Comparison of ENCODE assay signal across 9 cellular contexts in genomic region chr19:57820599-57820998, GRCh38. TPM values are rescaled to one million over a fixed set of nuclear protein-coding genes. Genes with fewer than 3 reads are reported as not detected.
A peak's percentile ranks its signal among the peaks of the same experiment; 100 is the strongest.
DNase-seq lines count a peak whose midpoint lies in the region; ATAC-seq and TF ChIP-seq lines count a peak whose summit lies in the region.
"Had no signal": no experiment of that assay in that cellular context is flagged by ENCODE, and none has a peak within 500 bp of the region (broad histone marks: within the 10 kb centered on the region; RNA-seq: fewer than 3 reads in every experiment).

No MANE protein-coding gene starts in this region.

- H3K36me3 Mint-ChIP-seq in activated naive CD4-positive, alpha-beta T cell treated with anti-CD3 and anti-CD28 coated beads for 36 hours (ENCODE audit: low read depth): peaks cover 41% of the 10 kb centered on the region

- no peaks in the 10 kb centered on the region for H3K27me3 ChIP-seq in ascending aorta
- no peaks in the 10 kb centered on the region for H3K27me3 ChIP-seq in right lobe of liver
- no peaks in the 10 kb centered on the region for H3K27me3 ChIP-seq in transverse colon

- 46% methylated on average over 5 of the region's 6 CpGs for WGBS in right lobe of liver (ENCODE audit: insufficient coverage, low coverage, low lambda C conversion rate, missing lambda C conversion rate)
- WGBS in transverse colon (ENCODE audit: low coverage in 1 of 2), 2 donors: 70% methylated on average over 6 of the region's 6 CpGs; no CpG with 5 or more reads in 1 of the 2 donors

- H3K4me3 ChIP-seq in ascending aorta (peak overlapping the region; percentile 71 to 72), right lobe of liver (peak overlapping the region; percentile 54 to 76 (median 74)), transverse colon (peak overlapping the region in 3 of 4 donors; percentile 65 to 93 (median 88))

- ATAC-seq in right lobe of liver: no peak
- ATAC-seq in HG03039 (IDR thresholded peaks at IDR 0.05; ENCODE audit: unreplicated experiment): no peak
- ATAC-seq in HG02870 (IDR thresholded peaks at IDR 0.05; ENCODE audit: unreplicated experiment): no peak

- CTCF ChIA-PET in activated naive CD4-positive, alpha-beta T cell treated with anti-CD3 and anti-CD28 coated beads for 36 hours (lab: Charles Lee): interaction anchor here (0.6 to 1.3 kb wide), 3 partner anchors 10 to 87 kb away, joined by 3 to 5 read pairs (median 3); partner anchors contain the start of gene ZNF587B

- no peak for DNase-seq in activated naive CD4-positive, alpha-beta T cell treated with anti-CD3 and anti-CD28 coated beads for 36 hours
- DNase-seq in activated naive CD4-positive, alpha-beta T cell treated with anti-CD3 and anti-CD28 coated beads, Interleukin-2, amount 50 U/mL, for 16 hours: no peak
- DNase-seq in ascending aorta (ENCODE audit: low spot score in 2 of 2) (no peak), right lobe of liver (no peak), transverse colon (no peak), SIG-M5 treated with dmso at 0.1 percent for 504 hours (lab: John Stamatoyannopoulos, UW; ENCODE audit: unreplicated experiment) (no peak)
- DNase-seq: substantia nigra had no signal

- in situ Hi-C loops in transverse colon (cut with MboI; ENCODE audit: low pct_ligation_motif_present in 1 of 4, low pct_unique_long_range_greater_than_20kb in 1 of 4, low sequenced_read_pairs in 3 of 4): no loop called here

- H3K36me3 ChIP-seq in ascending aorta (peaks cover 0 to 20% of the 10 kb centered on the region in 2 donors), right lobe of liver (no peaks in the 10 kb centered on the region), transverse colon (no peaks in the 10 kb centered on the region)

- H3K4me1 ChIP-seq in ascending aorta (peaks cover 0 to 9% of the 10 kb centered on the region in 2 donors), right lobe of liver (peaks cover 0 to 42% (median 4%) of the 10 kb centered on the region in 4 donors), transverse colon (peaks cover 14 to 44% (median 38%) of the 10 kb centered on the region in 4 donors)

- peaks cover 44% of the 10 kb centered on the region for H3K4me1 Mint-ChIP-seq in activated naive CD4-positive, alpha-beta T cell treated with anti-CD3 and anti-CD28 coated beads for 36 hours (ENCODE audit: low read depth)

- TF ChIP-seq EP300 in transverse colon (IDR thresholded peaks at IDR 0.05; ENCODE audit: low read depth): no peak

- peak overlapping the region in 1 of 2 donors; percentile 69 for H3K27ac ChIP-seq in ascending aorta
- peak overlapping the region in 2 of 3 donors; percentile 6 to 66 for H3K27ac ChIP-seq in right lobe of liver
- peak overlapping the region in 3 of 4 donors; percentile 87 to 95 (median 90) for H3K27ac ChIP-seq in transverse colon

- intact Hi-C loops in activated naive CD4-positive, alpha-beta T cell treated with anti-CD3 and anti-CD28 coated beads for 36 hours (cut with micrococcal nuclease): no loop called here
- intact Hi-C loops in ascending aorta (cut with DNase I) (no loop called here), right lobe of liver (cut with DNase I) (loop anchor here in 1 of 2 donors (10.0 kb wide), 1 partner anchor 66 kb away; no protein-coding TSS in a partner anchor), transverse colon (cut with DNase I; ENCODE audit: low total_unique reads) (no loop called here)

- TF ChIP-seq CTCF in ascending aorta (IDR thresholded peaks at IDR 0.05): no peak
- TF ChIP-seq CTCF in right lobe of liver (IDR thresholded peaks at IDR 0.05): no peak
- no peak for TF ChIP-seq CTCF in transverse colon (IDR thresholded peaks at IDR 0.05)

- peaks cover 0 to 12% of the 10 kb centered on the region in 2 donors for H3K9me3 ChIP-seq in ascending aorta
- no peaks in the 10 kb centered on the region for H3K9me3 ChIP-seq in right lobe of liver
- H3K9me3 ChIP-seq in transverse colon: no peaks in the 10 kb centered on the region

- peak overlapping the region; percentile 96 for H3K27ac Mint-ChIP-seq in activated naive CD4-positive, alpha-beta T cell treated with anti-CD3 and anti-CD28 coated beads for 36 hours

- H3K27me3 Mint-ChIP-seq in activated naive CD4-positive, alpha-beta T cell treated with anti-CD3 and anti-CD28 coated beads for 36 hours (ENCODE audit: low read depth): no peaks in the 10 kb centered on the region

- TF ChIP-seq POLR2A in right lobe of liver (IDR thresholded peaks at IDR 0.05) (no peak), transverse colon (IDR thresholded peaks at IDR 0.05) (no peak)

- H3K9me3 Mint-ChIP-seq in activated naive CD4-positive, alpha-beta T cell treated with anti-CD3 and anti-CD28 coated beads for 36 hours: no peaks in the 10 kb centered on the region

- peak overlapping the region; percentile 99 for H3K4me3 Mint-ChIP-seq in activated naive CD4-positive, alpha-beta T cell treated with anti-CD3 and anti-CD28 coated beads for 36 hours

RNA-seq across cellular contexts. Expression of gene ZNF552, which starts 5.9 kb away (rescaled TPM):
- 1 to 10 TPM; 3.9 to 4.4 TPM for total RNA-seq in activated naive CD4-positive, alpha-beta T cell treated with anti-CD3 and anti-CD28 coated beads for 36 hours
- 6.9 TPM for total RNA-seq in ascending aorta
- 1 to 10 TPM; 2.6 to 9.0 (median 4.9) TPM for total RNA-seq in right lobe of liver
- total RNA-seq in transverse colon: 100 to 1,000 TPM in 1 of 4 donors, 10 to 100 TPM in 3; 41.2 to 145 (median 68.8) TPM

RNA-seq across cellular contexts. Expression of gene ZNF587B, which starts 9.5 kb away (rescaled TPM):
- 1 to 10 TPM; 8.7 to 9.2 TPM for total RNA-seq in activated naive CD4-positive, alpha-beta T cell treated with anti-CD3 and anti-CD28 coated beads for 36 hours
- total RNA-seq in ascending aorta (7.8 TPM), right lobe of liver (10 to 100 TPM in 3 of 6 experiments, 1 to 10 TPM in 3; 7.2 to 13.1 (median 10.4) TPM), transverse colon (10 to 100 TPM; 16.1 to 34.4 (median 22.0) TPM)

RNA-seq across cellular contexts. Expression of gene ZNF587, which starts 29.1 kb away (rescaled TPM):
- total RNA-seq in activated naive CD4-positive, alpha-beta T cell treated with anti-CD3 and anti-CD28 coated beads for 36 hours: 10 to 100 TPM; 17.5 to 20.2 TPM
- total RNA-seq in ascending aorta (12.9 TPM), right lobe of liver (10 to 100 TPM in 5 of 6 experiments, 1 to 10 TPM in 1; 5.2 to 20.2 (median 12.6) TPM), transverse colon (10 to 100 TPM; 22.4 to 61.0 (median 44.8) TPM)

RNA-seq across cellular contexts. Expression of gene ZNF586, which starts 51.1 kb away (rescaled TPM):
- 10 to 100 TPM; 14.5 to 14.9 TPM for total RNA-seq in activated naive CD4-positive, alpha-beta T cell treated with anti-CD3 and anti-CD28 coated beads for 36 hours
- total RNA-seq in ascending aorta: 1.4 TPM
- 1 to 10 TPM; 4.0 to 8.4 (median 5.9) TPM for total RNA-seq in right lobe of liver
- total RNA-seq in transverse colon: 10 to 100 TPM; 20.8 to 79.2 (median 27.3) TPM
